In the genomic region with DNA sequence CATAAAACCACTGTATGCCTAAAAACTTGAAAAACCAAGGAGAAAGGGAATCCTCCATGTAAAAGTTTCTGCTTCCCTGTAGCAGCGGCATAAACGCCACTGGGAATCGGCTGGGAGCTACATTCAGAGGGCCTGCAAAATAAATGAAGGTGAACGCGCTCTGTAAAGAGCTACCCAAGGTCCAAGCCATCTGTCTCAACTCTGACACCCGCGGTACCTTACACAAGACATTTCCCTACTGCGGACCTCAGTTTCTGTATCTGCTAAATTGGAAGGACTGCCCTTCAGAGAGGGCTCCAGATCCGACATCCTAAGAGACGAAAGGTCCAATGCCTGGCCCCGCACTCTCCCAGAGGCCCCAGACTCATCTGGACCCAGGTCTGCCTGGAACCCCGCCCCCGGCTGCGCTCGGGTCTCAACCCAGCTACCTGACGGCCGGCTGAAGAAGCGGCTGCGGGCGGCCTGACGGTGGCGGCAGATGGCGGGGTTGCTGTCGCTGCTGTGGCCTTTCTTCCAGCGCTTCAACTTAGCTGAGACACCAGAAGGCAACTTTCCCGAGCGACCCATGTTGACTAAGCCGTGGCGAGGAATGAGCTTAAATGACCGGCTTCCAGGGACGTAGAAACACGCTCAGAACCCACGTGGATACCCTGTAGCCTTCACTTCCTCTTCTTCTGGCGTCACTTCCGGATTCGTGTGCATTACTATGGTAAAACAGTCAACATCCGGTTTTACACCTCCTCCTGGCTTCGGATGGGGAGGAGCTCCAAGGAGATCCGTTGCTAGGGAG, we compare ENCODE assay signal across 1 cellular context.
TF ChIP-seq lines count a peak whose summit lies in the region.

A gene with protein sequence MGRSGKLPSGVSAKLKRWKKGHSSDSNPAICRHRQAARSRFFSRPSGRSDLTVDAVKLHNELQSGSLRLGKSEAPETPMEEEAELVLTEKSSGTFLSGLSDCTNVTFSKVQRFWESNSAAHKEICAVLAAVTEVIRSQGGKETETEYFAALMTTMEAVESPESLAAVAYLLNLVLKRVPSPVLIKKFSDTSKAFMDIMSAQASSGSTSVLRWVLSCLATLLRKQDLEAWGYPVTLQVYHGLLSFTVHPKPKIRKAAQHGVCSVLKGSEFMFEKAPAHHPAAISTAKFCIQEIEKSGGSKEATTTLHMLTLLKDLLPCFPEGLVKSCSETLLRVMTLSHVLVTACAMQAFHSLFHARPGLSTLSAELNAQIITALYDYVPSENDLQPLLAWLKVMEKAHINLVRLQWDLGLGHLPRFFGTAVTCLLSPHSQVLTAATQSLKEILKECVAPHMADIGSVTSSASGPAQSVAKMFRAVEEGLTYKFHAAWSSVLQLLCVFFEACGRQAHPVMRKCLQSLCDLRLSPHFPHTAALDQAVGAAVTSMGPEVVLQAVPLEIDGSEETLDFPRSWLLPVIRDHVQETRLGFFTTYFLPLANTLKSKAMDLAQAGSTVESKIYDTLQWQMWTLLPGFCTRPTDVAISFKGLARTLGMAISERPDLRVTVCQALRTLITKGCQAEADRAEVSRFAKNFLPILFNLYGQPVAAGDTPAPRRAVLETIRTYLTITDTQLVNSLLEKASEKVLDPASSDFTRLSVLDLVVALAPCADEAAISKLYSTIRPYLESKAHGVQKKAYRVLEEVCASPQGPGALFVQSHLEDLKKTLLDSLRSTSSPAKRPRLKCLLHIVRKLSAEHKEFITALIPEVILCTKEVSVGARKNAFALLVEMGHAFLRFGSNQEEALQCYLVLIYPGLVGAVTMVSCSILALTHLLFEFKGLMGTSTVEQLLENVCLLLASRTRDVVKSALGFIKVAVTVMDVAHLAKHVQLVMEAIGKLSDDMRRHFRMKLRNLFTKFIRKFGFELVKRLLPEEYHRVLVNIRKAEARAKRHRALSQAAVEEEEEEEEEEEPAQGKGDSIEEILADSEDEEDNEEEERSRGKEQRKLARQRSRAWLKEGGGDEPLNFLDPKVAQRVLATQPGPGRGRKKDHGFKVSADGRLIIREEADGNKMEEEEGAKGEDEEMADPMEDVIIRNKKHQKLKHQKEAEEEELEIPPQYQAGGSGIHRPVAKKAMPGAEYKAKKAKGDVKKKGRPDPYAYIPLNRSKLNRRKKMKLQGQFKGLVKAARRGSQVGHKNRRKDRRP (N-terminal part only) (minus strand): TSS at position 676 of the 790 bp plus-strand sequence. CDS start 109 bp downstream, at position 567.

TF ChIP-seq in HepG2, 621 proteins besides CTCF, POLR2A, EP300 and RAD21 (continues in another document):
- TF ChIP-seq, protein P1, sequence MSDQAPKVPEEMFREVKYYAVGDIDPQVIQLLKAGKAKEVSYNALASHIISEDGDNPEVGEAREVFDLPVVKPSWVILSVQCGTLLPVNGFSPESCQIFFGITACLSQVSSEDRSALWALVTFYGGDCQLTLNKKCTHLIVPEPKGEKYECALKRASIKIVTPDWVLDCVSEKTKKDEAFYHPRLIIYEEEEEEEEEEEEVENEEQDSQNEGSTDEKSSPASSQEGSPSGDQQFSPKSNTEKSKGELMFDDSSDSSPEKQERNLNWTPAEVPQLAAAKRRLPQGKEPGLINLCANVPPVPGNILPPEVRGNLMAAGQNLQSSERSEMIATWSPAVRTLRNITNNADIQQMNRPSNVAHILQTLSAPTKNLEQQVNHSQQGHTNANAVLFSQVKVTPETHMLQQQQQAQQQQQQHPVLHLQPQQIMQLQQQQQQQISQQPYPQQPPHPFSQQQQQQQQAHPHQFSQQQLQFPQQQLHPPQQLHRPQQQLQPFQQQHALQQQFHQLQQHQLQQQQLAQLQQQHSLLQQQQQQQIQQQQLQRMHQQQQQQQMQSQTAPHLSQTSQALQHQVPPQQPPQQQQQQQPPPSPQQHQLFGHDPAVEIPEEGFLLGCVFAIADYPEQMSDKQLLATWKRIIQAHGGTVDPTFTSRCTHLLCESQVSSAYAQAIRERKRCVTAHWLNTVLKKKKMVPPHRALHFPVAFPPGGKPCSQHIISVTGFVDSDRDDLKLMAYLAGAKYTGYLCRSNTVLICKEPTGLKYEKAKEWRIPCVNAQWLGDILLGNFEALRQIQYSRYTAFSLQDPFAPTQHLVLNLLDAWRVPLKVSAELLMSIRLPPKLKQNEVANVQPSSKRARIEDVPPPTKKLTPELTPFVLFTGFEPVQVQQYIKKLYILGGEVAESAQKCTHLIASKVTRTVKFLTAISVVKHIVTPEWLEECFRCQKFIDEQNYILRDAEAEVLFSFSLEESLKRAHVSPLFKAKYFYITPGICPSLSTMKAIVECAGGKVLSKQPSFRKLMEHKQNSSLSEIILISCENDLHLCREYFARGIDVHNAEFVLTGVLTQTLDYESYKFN (CRISPR knock-in tag; conservative IDR thresholded peaks at IDR 0.05), result no peak
- TF ChIP-seq, protein P2, sequence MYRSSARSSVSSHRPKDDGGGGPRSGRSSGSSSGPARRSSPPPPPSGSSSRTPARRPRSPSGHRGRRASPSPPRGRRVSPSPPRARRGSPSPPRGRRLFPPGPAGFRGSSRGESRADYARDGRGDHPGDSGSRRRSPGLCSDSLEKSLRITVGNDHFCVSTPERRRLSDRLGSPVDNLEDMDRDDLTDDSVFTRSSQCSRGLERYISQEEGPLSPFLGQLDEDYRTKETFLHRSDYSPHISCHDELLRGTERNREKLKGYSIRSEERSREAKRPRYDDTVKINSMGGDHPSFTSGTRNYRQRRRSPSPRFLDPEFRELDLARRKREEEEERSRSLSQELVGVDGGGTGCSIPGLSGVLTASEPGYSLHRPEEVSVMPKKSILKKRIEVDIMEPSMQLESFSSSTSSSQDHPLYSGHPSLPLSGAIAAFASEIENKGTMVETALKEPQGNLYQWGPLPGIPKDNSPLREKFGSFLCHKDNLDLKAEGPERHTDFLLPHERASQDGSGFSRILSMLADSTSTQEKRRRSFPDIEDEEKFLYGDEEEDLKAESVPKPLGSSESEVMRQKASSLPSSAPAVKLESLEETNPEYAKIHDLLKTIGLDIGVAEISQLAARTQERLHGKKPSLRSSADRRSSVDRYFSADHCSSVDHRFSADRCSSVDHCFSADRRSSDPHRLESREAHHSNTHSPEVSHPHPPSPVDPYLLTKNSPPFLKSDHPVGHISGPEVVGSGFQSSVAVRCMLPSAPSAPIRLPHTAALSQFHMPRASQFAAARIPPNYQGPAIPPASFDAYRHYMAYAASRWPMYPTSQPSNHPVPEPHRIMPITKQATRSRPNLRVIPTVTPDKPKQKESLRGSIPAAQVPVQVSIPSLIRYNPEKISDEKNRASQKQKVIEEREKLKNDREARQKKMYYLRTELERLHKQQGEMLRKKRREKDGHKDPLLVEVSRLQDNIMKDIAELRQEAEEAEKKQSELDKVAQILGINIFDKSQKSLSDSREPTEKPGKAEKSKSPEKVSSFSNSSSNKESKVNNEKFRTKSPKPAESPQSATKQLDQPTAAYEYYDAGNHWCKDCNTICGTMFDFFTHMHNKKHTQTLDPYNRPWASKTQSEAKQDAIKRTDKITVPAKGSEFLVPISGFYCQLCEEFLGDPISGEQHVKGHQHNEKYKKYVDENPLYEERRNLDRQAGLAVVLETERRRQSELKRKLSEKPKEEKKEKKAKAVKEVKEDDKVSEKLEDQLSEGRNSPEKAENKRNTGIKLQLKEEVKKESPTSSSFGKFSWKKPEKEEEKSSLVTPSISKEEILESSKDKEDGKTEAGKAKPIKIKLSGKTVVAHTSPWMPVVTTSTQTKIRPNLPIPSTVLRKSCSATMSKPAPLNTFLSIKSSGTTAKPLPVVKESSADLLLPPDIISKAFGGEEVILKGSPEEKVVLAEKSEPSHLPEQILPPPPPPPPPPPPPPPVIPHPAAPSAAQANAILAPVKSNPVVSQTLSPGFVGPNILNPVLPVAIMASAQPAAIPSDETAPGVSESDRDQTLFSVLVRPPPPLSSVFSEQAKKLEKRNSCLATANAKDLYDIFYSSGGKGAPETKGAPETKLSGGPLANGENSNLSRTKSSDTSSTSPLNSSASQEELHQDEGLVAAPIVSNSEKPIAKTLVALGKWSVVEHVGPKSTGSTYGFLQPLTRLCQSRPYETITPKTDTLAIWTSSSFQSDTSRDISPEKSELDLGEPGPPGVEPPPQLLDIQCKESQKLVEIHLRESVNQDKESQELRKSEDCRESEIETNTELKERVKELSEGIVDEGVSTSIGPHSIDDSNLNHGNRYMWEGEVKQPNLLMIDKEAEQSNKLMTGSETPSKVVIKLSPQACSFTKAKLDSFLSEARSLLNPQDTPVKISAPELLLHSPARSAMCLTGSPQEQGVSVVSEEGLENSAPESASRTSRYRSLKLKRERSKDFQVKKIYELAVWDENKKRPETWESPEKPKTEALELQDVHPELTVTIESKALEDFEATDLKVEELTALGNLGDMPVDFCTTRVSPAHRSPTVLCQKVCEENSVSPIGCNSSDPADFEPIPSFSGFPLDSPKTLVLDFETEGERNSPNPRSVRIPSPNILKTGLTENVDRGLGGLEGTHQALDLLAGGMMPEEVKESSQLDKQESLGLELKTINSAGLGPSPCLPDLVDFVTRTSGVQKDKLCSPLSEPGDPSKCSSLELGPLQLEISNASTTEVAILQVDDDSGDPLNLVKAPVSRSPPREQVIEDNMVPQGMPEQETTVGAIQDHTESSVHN (CRISPR knock-in tag; IDR thresholded peaks at IDR 0.05), result no peak
- peak; percentile 80 for TF ChIP-seq POLR2AphosphoS5 (IDR thresholded peaks at IDR 0.05; ENCODE audit: low read depth, low read length)
- TF ChIP-seq ZNF121 (CRISPR knock-in tag; IDR thresholded peaks at IDR 0.05), result no peak
- TF ChIP-seq ZBTB21 (CRISPR knock-in tag; IDR thresholded peaks at IDR 0.05), result peak; percentile 97
- 0 out of 2 replicates have a peak, but pooled peaks have one; percentile 39 for TF ChIP-seq ZBTB7B (CRISPR knock-in tag; IDR thresholded peaks at IDR 0.05)
- TF ChIP-seq, protein P3, sequence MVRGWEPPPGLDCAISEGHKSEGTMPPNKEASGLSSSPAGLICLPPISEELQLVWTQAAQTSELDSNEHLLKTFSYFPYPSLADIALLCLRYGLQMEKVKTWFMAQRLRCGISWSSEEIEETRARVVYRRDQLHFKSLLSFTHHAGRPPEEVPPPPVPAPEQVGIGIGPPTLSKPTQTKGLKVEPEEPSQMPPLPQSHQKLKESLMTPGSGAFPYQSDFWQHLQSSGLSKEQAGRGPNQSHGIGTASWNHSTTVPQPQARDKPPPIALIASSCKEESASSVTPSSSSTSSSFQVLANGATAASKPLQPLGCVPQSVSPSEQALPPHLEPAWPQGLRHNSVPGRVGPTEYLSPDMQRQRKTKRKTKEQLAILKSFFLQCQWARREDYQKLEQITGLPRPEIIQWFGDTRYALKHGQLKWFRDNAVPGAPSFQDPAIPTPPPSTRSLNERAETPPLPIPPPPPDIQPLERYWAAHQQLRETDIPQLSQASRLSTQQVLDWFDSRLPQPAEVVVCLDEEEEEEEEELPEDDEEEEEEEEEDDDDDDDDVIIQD (CRISPR knock-in tag; IDR thresholded peaks at IDR 0.05; ENCODE audit: low read depth), result no peak
- peak; percentile 34; the same call in 1 of the 2 replicates for TF ChIP-seq ZKSCAN8 (CRISPR knock-in tag; IDR thresholded peaks at IDR 0.05; ENCODE audit: borderline replicate concordance)
- TF ChIP-seq SRSF4 (IDR thresholded peaks at IDR 0.05; ENCODE audit: low read depth, low read length, poor library complexity, severe bottlenecking), result no peak
- TF ChIP-seq NR2C2 (CRISPR knock-in tag; IDR thresholded peaks at IDR 0.05; ENCODE audit: borderline replicate concordance), result peak; percentile 38; the same call in 1 of the 2 replicates
- TF ChIP-seq RFX1 (IDR thresholded peaks at IDR 0.05), result peak; percentile 87
- TF ChIP-seq ZNF768 (CRISPR knock-in tag; IDR thresholded peaks at IDR 0.05), result peak; percentile 30; the same call in 1 of the 2 replicates
- TF ChIP-seq, protein P4, sequence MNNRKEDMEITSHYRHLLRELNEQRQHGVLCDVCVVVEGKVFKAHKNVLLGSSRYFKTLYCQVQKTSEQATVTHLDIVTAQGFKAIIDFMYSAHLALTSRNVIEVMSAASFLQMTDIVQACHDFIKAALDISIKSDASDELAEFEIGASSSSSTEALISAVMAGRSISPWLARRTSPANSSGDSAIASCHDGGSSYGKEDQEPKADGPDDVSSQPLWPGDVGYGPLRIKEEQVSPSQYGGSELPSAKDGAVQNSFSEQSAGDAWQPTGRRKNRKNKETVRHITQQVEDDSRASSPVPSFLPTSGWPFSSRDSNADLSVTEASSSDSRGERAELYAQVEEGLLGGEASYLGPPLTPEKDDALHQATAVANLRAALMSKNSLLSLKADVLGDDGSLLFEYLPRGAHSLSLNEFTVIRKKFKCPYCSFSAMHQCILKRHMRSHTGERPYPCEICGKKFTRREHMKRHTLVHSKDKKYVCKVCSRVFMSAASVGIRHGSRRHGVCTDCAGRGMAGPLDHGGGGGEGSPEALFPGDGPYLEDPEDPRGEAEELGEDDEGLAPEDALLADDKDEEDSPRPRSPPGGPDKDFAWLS (CRISPR knock-in tag; IDR thresholded peaks at IDR 0.05; ENCODE audit: borderline replicate concordance), result no peak
- TF ChIP-seq ZMYM2 (CRISPR knock-in tag; IDR thresholded peaks at IDR 0.05), result no peak
- 0 out of 2 replicates have a peak, but pooled peaks have one; percentile 35 for TF ChIP-seq NRL (CRISPR knock-in tag; IDR thresholded peaks at IDR 0.05; ENCODE audit: borderline replicate concordance)
- TF ChIP-seq ZBTB20 (CRISPR knock-in tag; IDR thresholded peaks at IDR 0.05; ENCODE audit: borderline replicate concordance, low read depth), result no peak
- TF ChIP-seq KDM6A (CRISPR knock-in tag; IDR thresholded peaks at IDR 0.05; ENCODE audit: low read depth), result no peak
- peak; percentile 47; the same call in 1 of the 2 replicates for TF ChIP-seq ZFX (CRISPR knock-in tag; IDR thresholded peaks at IDR 0.05; ENCODE audit: low read depth)
- peak; percentile 73 for TF ChIP-seq PHF20 (CRISPR knock-in tag; IDR thresholded peaks at IDR 0.05)
